Comparison of ENCODE assay signal across 7 cellular contexts in the genomic region with DNA sequence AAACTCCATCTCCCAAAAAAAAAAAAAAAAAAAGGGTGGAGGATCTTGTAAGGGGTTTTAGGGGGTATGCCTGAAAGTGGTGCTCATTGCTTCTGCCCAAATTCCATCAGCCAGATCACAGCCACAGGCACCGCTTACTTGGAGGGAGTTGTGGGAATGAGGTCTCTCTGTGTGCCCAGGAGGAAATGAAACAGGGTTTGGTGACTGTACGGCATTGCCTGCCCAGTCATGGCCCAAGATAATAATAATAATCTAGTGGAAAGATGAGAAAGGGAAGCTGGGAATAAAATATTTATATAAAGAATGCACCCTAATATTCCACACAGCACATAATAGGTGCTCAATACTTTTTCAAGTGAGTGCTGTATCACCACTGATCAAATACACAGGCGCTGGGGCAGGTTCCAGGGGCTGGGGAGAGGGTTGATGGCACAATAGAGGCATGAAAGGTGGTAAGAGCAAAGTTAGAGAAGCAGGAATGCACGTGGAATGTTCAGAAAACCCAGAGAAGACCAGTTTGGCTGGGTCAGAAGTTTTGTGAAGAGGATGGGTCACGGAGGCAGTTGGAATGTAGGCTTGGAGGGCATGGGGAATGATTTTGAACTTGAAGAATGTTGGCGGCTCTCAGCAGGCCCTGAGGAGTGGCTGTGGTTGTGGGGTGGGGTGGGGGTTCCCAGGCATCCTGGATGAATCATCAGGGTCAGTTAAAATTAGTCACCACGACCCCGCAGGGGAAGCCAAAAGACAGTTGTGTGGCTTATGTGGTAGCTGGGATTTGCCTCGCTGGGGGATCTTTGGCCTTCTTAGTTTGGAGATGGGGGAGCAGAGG. TPM values are rescaled to one million over a fixed set of nuclear protein-coding genes. Genes with fewer than 3 reads are reported as not detected.
DNase-seq lines count a peak whose midpoint lies in the region; ATAC-seq, FAIRE-seq and TF ChIP-seq lines count a peak whose summit lies in the region.

No MANE protein-coding gene starts in this region.

- POLR2A ChIA-PET in T-cell (lab: Charles Lee): no interaction called here

- intact Hi-C loops in breast epithelium (cut with DNase I; ENCODE audit: low total_unique reads): loop anchor here (10.0 kb wide), 1 partner anchor 395 kb away; the partner anchor contains the start of gene RBFOX2

- peaks cover 4 to 5% of the 10 kb centered on the region in 2 donors for H3K4me1 ChIP-seq in breast epithelium
- H3K4me1 ChIP-seq in thoracic aorta (ENCODE audit: control insufficient read depth in 1 of 2, low read depth in 2 of 2): peaks cover 7 to 28% of the 10 kb centered on the region in 2 donors

- DNase-seq in H54 (ENCODE audit: insufficient read length, low spot score) (peak; percentile 59), T-cell (peak in 5 of 34 experiments; percentile 11 to 31 (median 20)), breast epithelium (ENCODE audit: low spot score in 2 of 2) (peak; percentile 70 to 88), mesothelial cell of epicardium (ENCODE audit: low spot score in 2 of 2, unreplicated experiment in 2 of 2) (no peak), thoracic aorta (ENCODE audit: low spot score) (peak; percentile 73), NCI-H187 (lab: John Stamatoyannopoulos, UW) (no peak)

- no peak for FAIRE-seq in H54 (lab: Jason Lieb, UNC)

- TF ChIP-seq CTCF in breast epithelium (IDR thresholded peaks at IDR 0.05): no peak
- no peak for TF ChIP-seq CTCF in mesothelial cell of epicardium (IDR thresholded peaks at IDR 0.05; ENCODE audit: unreplicated experiment)
- no peak for TF ChIP-seq CTCF in thoracic aorta (IDR thresholded peaks at IDR 0.05)

- TF ChIP-seq POLR2A in H54 (IDR thresholded peaks at IDR 0.05; ENCODE audit: low read depth, low read length): no peak
- no peak for TF ChIP-seq POLR2A in breast epithelium (IDR thresholded peaks at IDR 0.05)

- H3K27ac Mint-ChIP-seq in T-cell: peak overlapping the region; percentile 82 to 84
- peak overlapping the region; percentile 74 for H3K27ac Mint-ChIP-seq in mesothelial cell of epicardium

- ATAC-seq in T-cell (replicated peaks in 1 of 4) (peak in 1 of 4 experiments; percentile 32), thoracic aorta (ENCODE audit: insufficient number of reproducible peaks, low FRiP score, low read depth) (peak; percentile 38), HG03045 (IDR thresholded peaks at IDR 0.05; ENCODE audit: unreplicated experiment) (no peak)

- H3K4me3 Mint-ChIP-seq in T-cell (no peak overlapping the region), mesothelial cell of epicardium (no peak overlapping the region)

- H3K4me3 ChIP-seq in breast epithelium (no peak overlapping the region), thoracic aorta (peak overlapping the region; percentile 26)

- H3K27me3 ChIP-seq in breast epithelium (no peaks in the 10 kb centered on the region), thoracic aorta (replicated peaks; ENCODE audit: insufficient read depth) (no peaks in the 10 kb centered on the region)

- no peaks in the 10 kb centered on the region for H3K36me3 ChIP-seq in breast epithelium
- no peaks in the 10 kb centered on the region for H3K36me3 ChIP-seq in thoracic aorta

- H3K4me1 Mint-ChIP-seq in T-cell (peaks cover 32 to 38% (median 34%) of the 10 kb centered on the region in 3 donors), mesothelial cell of epicardium (peaks cover 22% of the 10 kb centered on the region)

- H3K9me3 Mint-ChIP-seq in T-cell (peaks cover 0 to 3% (median 0%) of the 10 kb centered on the region in 3 donors), mesothelial cell of epicardium (no peaks in the 10 kb centered on the region)

- CTCF ChIA-PET in T-cell (lab: Charles Lee): interaction anchor here in 1 of 2 donors (0.7 kb wide), 1 partner anchor 436 kb away, joined by 3 read pairs; no protein-coding TSS in a partner anchor

- no peaks in the 10 kb centered on the region for H3K36me3 Mint-ChIP-seq in T-cell
- no peaks in the 10 kb centered on the region for H3K36me3 Mint-ChIP-seq in mesothelial cell of epicardium

- H3K27ac ChIP-seq in breast epithelium (peak overlapping the region; percentile 77 to 79), thoracic aorta (peak overlapping the region; percentile 73 to 84)

- H3K9me3 ChIP-seq in breast epithelium (no peaks in the 10 kb centered on the region), thoracic aorta (no peaks in the 10 kb centered on the region)

- H3K27me3 Mint-ChIP-seq in T-cell (peaks cover 1 to 8% of the 10 kb centered on the region in 2 donors), mesothelial cell of epicardium (ENCODE audit: low read depth) (no peaks in the 10 kb centered on the region)

RNA-seq across cellular contexts. Expression of gene MB, which starts 12.5 kb away (rescaled TPM):
- total RNA-seq in T-cell: not detected
- 10 to 100 TPM in 1 of 3 donors, 1 to 10 TPM in 1, under 1 TPM in 1; 0.48 to 13.1 (median 10.0) TPM for total RNA-seq in breast epithelium
- not detected in 3 replicates for total RNA-seq in mesothelial cell of epicardium
- total RNA-seq in thoracic aorta: not detected

RNA-seq across cellular contexts. Expression of gene APOL6, which starts 18.6 kb away (rescaled TPM):
- 10 to 100 TPM; 47.5 to 55.7 (median 52.3) TPM for total RNA-seq in T-cell
- total RNA-seq in breast epithelium: 10 to 100 TPM; 21.2 to 59.7 (median 25.6) TPM
- 1.1 to 1.2 TPM (median 1.2 TPM) in 3 replicates for total RNA-seq in mesothelial cell of epicardium
- total RNA-seq in thoracic aorta: 10 to 100 TPM; 15.3 to 26.5 TPM

Comparison
In these comparisons a context has a peak if more than half of its experiments do, and no peak if none do; other contexts are left out.
1. DNase-seq: peak in H54 (single experiment), breast epithelium (2 of 2) and thoracic aorta (single experiment); none in mesothelial cell of epicardium (0 of 2) and NCI-H187 (0 of 2).